ENCODE assay signal across 14 cellular contexts in the genomic region with DNA sequence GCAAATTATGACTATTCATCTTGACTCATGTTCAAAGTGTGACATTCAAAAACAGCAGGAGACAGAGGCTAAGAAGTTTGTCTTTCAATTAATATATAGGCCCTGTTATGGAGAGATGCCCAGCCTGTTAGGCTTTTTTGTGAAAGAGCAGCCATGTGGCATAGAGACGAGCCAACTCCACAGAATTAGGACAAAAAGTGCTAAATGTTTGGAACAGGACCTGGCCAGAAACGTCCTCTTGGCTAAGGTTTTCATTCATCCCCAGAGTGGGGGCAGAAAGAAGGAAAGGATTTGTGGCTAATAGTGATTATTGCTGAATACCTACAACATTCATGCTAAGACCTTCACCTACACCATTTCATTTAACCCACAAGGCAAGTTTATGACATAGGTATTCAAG.
DNase-seq lines count a peak whose midpoint lies in the region; ATAC-seq and TF ChIP-seq lines count a peak whose summit lies in the region.
"Had no signal": no experiment of that assay in that cellular context is flagged by ENCODE, and none has a peak within 500 bp of the region (broad histone marks: within the 10 kb centered on the region; RNA-seq: fewer than 3 reads in every experiment).

No MANE protein-coding gene starts in this region.

- no peak for TF ChIP-seq CTCF in glutamatergic neuron (IDR thresholded peaks at IDR 0.05; ENCODE audit: partially characterized antibody, unreplicated experiment)

- no peak overlapping the region for H3K4me3 Mint-ChIP-seq in glutamatergic neuron (ENCODE audit: unreplicated experiment)
- H3K4me3 Mint-ChIP-seq: CD8-positive, alpha-beta T cell had no signal

- H3K27me3 ChIP-seq in BLaER1 treated with 17β-estradiol and CSF1 and Interleukin-3, amounts not matched to agents 10 nM and 100 nM = no peaks in the 10 kb centered on the region

- H3K4me1 ChIP-seq in BLaER1 treated with 17β-estradiol and CSF1 and Interleukin-3, amounts not matched to agents 10 nM and 100 nM = peaks cover 0 to 16% (median 14%) of the 10 kb centered on the region in 10 experiments; a peak in 16 of 20 replicates

- H3K4me3 ChIP-seq in BLaER1 treated with 17β-estradiol and CSF1 and Interleukin-3, amounts not matched to agents 10 nM and 100 nM = no peak overlapping the region
- H3K4me3 ChIP-seq: MG63 had no signal

- no peaks in the 10 kb centered on the region for H3K36me3 ChIP-seq in BLaER1 treated with 17β-estradiol and CSF1 and Interleukin-3, amounts not matched to agents 10 nM and 100 nM
- H3K36me3 ChIP-seq: MG63 had no signal

- H3K9ac ChIP-seq in BLaER1 treated with 17β-estradiol and CSF1 and Interleukin-3, amounts not matched to agents 10 nM and 100 nM = no peak overlapping the region

- H3K27me3 Mint-ChIP-seq in glutamatergic neuron (ENCODE audit: unreplicated experiment) = peaks cover 5% of the 10 kb centered on the region

- no peak overlapping the region for H3K27ac ChIP-seq in BLaER1 treated with 17β-estradiol and CSF1 and Interleukin-3, amounts not matched to agents 10 nM and 100 nM

- peaks cover 11% of the 10 kb centered on the region for H3K9me3 Mint-ChIP-seq in glutamatergic neuron (ENCODE audit: unreplicated experiment)
- H3K9me3 Mint-ChIP-seq: CD8-positive, alpha-beta T cell had no signal

- peaks cover 60% of the 10 kb centered on the region for H3K4me1 Mint-ChIP-seq in glutamatergic neuron (ENCODE audit: low read depth, unreplicated experiment)

- H3K27ac Mint-ChIP-seq in glutamatergic neuron (ENCODE audit: unreplicated experiment) = peak overlapping the region; percentile 4
- H3K27ac Mint-ChIP-seq: CD8-positive, alpha-beta T cell had no signal

- peak; percentile 76 to 91 for DNase-seq in NCI-H446 (lab: John Stamatoyannopoulos, UW)
- no peak for DNase-seq in glutamatergic neuron
- peak; percentile 30 for DNase-seq in superior temporal gyrus (ENCODE audit: extremely low spot score)
- DNase-seq in activated gamma-delta T cell treated with Interleukin-2 at 50 U/mL for 16 hours = no peak
- no peak for DNase-seq in NCI-H345 treated with DMSO at 0.1 percent for 48 hours (lab: John Stamatoyannopoulos, UW; ENCODE audit: unreplicated experiment)
- DNase-seq: CD8-positive, alpha-beta T cell; DMS153; MG63; NCI-H1417 treated with DMSO at 0.1 percent for 48 hours; NCI-H187; NCI-H524; NCI-H774 had no signal

- H4K20me1 ChIP-seq in BLaER1 treated with 17β-estradiol and CSF1 and Interleukin-3, amounts not matched to agents 10 nM and 100 nM = no peaks in the 10 kb centered on the region

- peak overlapping the region in 8 of 11 experiments; percentile 38 to 75 (median 64); a peak in 16 of 22 replicates for H3K4me2 ChIP-seq in BLaER1 treated with 17β-estradiol and CSF1 and Interleukin-3, amounts not matched to agents 10 nM and 100 nM

- H3K36me3 Mint-ChIP-seq in glutamatergic neuron (ENCODE audit: unreplicated experiment) = peaks cover 5% of the 10 kb centered on the region
- H3K36me3 Mint-ChIP-seq: CD8-positive, alpha-beta T cell had no signal

- H3K9me3 ChIP-seq in BLaER1 treated with 17β-estradiol and CSF1 and Interleukin-3, amounts not matched to agents 10 nM and 100 nM (replicated peaks in 1 of 11) = no peaks in the 10 kb centered on the region
- H3K9me3 ChIP-seq: MG63 had no signal

- ATAC-seq in HG03175 (IDR thresholded peaks at IDR 0.05; ENCODE audit: unreplicated experiment) = no peak
- ATAC-seq: CD8-positive, alpha-beta T cell had no signal

Comparison
In these comparisons a context has a peak if more than half of its experiments do, and no peak if none do; other contexts are left out.
1. DNase-seq: peak in NCI-H446 (2 of 2) and superior temporal gyrus (single experiment); none in glutamatergic neuron (single experiment), activated gamma-delta T cell treated with Interleukin-2 at 50 U/mL for 16 hours (single experiment) and NCI-H345 treated with DMSO at 0.1 percent for 48 hours (single experiment).